ENCODE assay signal across 8 cellular contexts in genomic region chr9:131397100-131397790, GRCh38. TPM values are rescaled to one million over a fixed set of nuclear protein-coding genes. Genes with fewer than 3 reads are reported as not detected.
DNase-seq lines count a peak whose midpoint lies in the region; ATAC-seq and TF ChIP-seq lines count a peak whose summit lies in the region.

No MANE protein-coding gene starts in this region.

- H3K4me3 ChIP-seq in BE2C (ENCODE audit: low read depth, low read length) (peak overlapping the region; percentile 32), Karpas-422 (ENCODE audit: low read length) (peak overlapping the region; percentile 86), mucosa of stomach (ENCODE audit: low read length) (no peak overlapping the region)

- TF ChIP-seq CTCF in BE2C (IDR thresholded peaks at IDR 0.05; ENCODE audit: low read depth, low read length) (no peak), MCF 10A (IDR thresholded peaks at IDR 0.05; ENCODE audit: unreplicated experiment) (no peak)

- H3K9me3 Mint-ChIP-seq in MCF 10A (ENCODE audit: unreplicated experiment), result no peaks in the 10 kb centered on the region

- H3K27ac ChIP-seq in Karpas-422 (ENCODE audit: low read length), result peak overlapping the region; percentile 36

- POLR2A ChIA-PET in MCF 10A (lab: Yijun Ruan, JAX), result interaction anchor here (0.7 to 5.5 kb wide), 13 partner anchors 10 to 1228 kb away, joined by 3 to 53 read pairs (median 4); no protein-coding TSS in a partner anchor

- peaks cover 22% of the 10 kb centered on the region for H3K36me3 ChIP-seq in BE2C
- peaks cover 19% of the 10 kb centered on the region for H3K36me3 ChIP-seq in Karpas-422 (ENCODE audit: insufficient read depth, low read length)
- no peaks in the 10 kb centered on the region for H3K36me3 ChIP-seq in mucosa of stomach (ENCODE audit: control insufficient read depth, insufficient read depth, low read length)

- H3K27me3 Mint-ChIP-seq in MCF 10A (ENCODE audit: insufficient read depth, unreplicated experiment), result no peaks in the 10 kb centered on the region

- H3K9ac ChIP-seq in Karpas-422 (ENCODE audit: low read length) (peak overlapping the region; percentile 48), mucosa of stomach (ENCODE audit: low read length) (peak overlapping the region; percentile 11)

- peak overlapping the region; percentile 83 for H3K27ac Mint-ChIP-seq in MCF 10A (ENCODE audit: low read depth, unreplicated experiment)

- H3K27me3 ChIP-seq in BE2C (no peaks in the 10 kb centered on the region), Karpas-422 (ENCODE audit: low read length) (no peaks in the 10 kb centered on the region), mucosa of stomach (ENCODE audit: control insufficient read depth, insufficient read depth, low read length) (no peaks in the 10 kb centered on the region)

- peaks cover 48% of the 10 kb centered on the region for H3K4me1 Mint-ChIP-seq in MCF 10A (ENCODE audit: insufficient read depth, unreplicated experiment)

- H3K9me3 ChIP-seq in BE2C (no peaks in the 10 kb centered on the region), Karpas-422 (ENCODE audit: low read length) (no peaks in the 10 kb centered on the region), mucosa of stomach (ENCODE audit: control insufficient read depth, low read length) (no peaks in the 10 kb centered on the region)

- H4K20me1 ChIP-seq in Karpas-422 (ENCODE audit: insufficient read depth, low read depth, low read length), result peaks cover 64% of the 10 kb centered on the region

- peaks cover 23% of the 10 kb centered on the region for H3K4me1 ChIP-seq in BE2C
- peaks cover 44% of the 10 kb centered on the region for H3K4me1 ChIP-seq in Karpas-422 (ENCODE audit: low read length)
- peaks cover 32% of the 10 kb centered on the region for H3K4me1 ChIP-seq in mucosa of stomach (ENCODE audit: control insufficient read depth, insufficient read depth, low read length)

- peak overlapping the region; percentile 79 for H3K4me3 Mint-ChIP-seq in MCF 10A (ENCODE audit: unreplicated experiment)

- H3K4me2 ChIP-seq in Karpas-422 (ENCODE audit: low read depth, low read length, poor library complexity, severe bottlenecking), result peak overlapping the region; percentile 98

- intact Hi-C loops in MCF 10A (cut with micrococcal nuclease), result no loop called here

- no peaks in the 10 kb centered on the region for H3K9me2 ChIP-seq in Karpas-422 (replicated peaks; ENCODE audit: insufficient read depth, low read length)

- no peak overlapping the region for H2AFZ ChIP-seq in Karpas-422 (ENCODE audit: low read length)

- ATAC-seq in GM19324 (IDR thresholded peaks at IDR 0.05; ENCODE audit: low FRiP score, unreplicated experiment), result no peak
- no peak for ATAC-seq in HG02610 (IDR thresholded peaks at IDR 0.05; ENCODE audit: unreplicated experiment)

- H3K36me3 Mint-ChIP-seq in MCF 10A (ENCODE audit: insufficient read depth, unreplicated experiment), result peaks cover 10% of the 10 kb centered on the region

- peaks cover 77% of the 10 kb centered on the region for H3K79me2 ChIP-seq in Karpas-422 (ENCODE audit: low read length)

- CTCF ChIA-PET in MCF 10A (lab: Yijun Ruan, JAX), result interaction anchor here (0.6 to 1.3 kb wide), 5 partner anchors 9 to 342 kb away, joined by 3 to 4 read pairs (median 3); no protein-coding TSS in a partner anchor

- DNase-seq in BE2C (no peak), Karpas-422 (no peak), MCF 10A (ENCODE audit: unreplicated experiment) (no peak), NCI-H1417 (lab: John Stamatoyannopoulos, UW) (no peak), anterior cingulate cortex (lab: John Stamatoyannopoulos, UW) (no peak)

- no TSS peak for BruUV-seq in MCF 10A (replicated peaks; lab: Mats Ljungman, UMichigan)

RNA-seq across cellular contexts. Expression of gene PRRC2B, which starts 3.4 kb away (rescaled TPM):
- polyA plus RNA-seq in BE2C (2012; ENCODE audit: insufficient read depth, insufficient read length, low read depth), result 119 TPM
- 83.8 and 87.6 TPM in 2 replicates for total RNA-seq in Karpas-422 (2014; rRNA removed; shearing (Covaris generic); ENCODE audit: low replicate concordance)
- 173 and 186 TPM in 2 replicates for total RNA-seq in MCF 10A (2022)
